ENCODE assay signal across 9 cellular contexts in the genomic region with DNA sequence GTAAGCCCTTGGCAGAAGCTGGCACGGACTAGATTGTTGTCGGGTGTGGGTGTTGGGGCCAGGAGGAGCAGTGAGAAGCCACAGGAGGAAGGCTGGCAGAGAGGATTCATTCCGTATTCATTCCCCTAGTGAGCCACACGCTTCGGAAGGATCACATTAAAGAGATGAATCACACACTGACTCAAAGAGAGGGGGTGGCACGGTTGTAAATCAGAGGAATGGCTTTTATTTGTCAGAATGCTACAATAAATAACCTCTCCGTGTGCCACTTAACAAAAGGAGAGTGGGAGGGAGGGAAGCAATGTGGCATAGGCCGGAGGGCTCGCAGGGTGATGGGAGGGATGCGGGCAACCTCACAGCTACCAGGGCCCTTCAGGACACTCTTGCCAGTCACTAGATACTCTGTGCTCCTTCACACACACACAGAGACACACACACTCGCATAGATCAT.
DNase-seq lines count a peak whose midpoint lies in the region; ATAC-seq, FAIRE-seq and TF ChIP-seq lines count a peak whose summit lies in the region.
"Had no signal": no experiment of that assay in that cellular context is flagged by ENCODE, and none has a peak within 500 bp of the region (broad histone marks: within the 10 kb centered on the region; RNA-seq: fewer than 3 reads in every experiment).

No MANE protein-coding gene starts in this region.

- H3K36me3 ChIP-seq in astrocyte (ENCODE audit: insufficient read depth, low read length) (no peaks in the 10 kb centered on the region), colonic mucosa (no peaks in the 10 kb centered on the region)

- ATAC-seq in naive B cell (ENCODE audit: low read depth in 2 of 2) (no peak), HG03108 (IDR thresholded peaks at IDR 0.05; ENCODE audit: unreplicated experiment) (no peak), GM18909 (IDR thresholded peaks at IDR 0.05; ENCODE audit: poor library complexity, unreplicated experiment) (no peak)

- H3K27ac Mint-ChIP-seq in astrocyte (ENCODE audit: unreplicated experiment) (peak overlapping the region; percentile 27), naive B cell (peak overlapping the region in 4 of 6 donors; percentile 53 to 94 (median 66))

- H3K4me3 Mint-ChIP-seq in astrocyte (ENCODE audit: unreplicated experiment): peak overlapping the region; percentile 17
- H3K4me3 Mint-ChIP-seq in naive B cell: no peak overlapping the region

- no peaks in the 10 kb centered on the region for H4K20me1 ChIP-seq in astrocyte (ENCODE audit: insufficient read depth, low read length)

- H3K36me3 Mint-ChIP-seq in astrocyte (ENCODE audit: low read depth, unreplicated experiment): peaks cover 1% of the 10 kb centered on the region
- H3K36me3 Mint-ChIP-seq in naive B cell: no peaks in the 10 kb centered on the region

- peak; percentile 95 for FAIRE-seq in astrocyte (lab: Jason Lieb, UNC)

- H2AFZ ChIP-seq in astrocyte (ENCODE audit: low read depth, low read length): peak overlapping the region; percentile 53

- peak overlapping the region; percentile 84 for H3K4me2 ChIP-seq in astrocyte (ENCODE audit: low read length)

- no peaks in the 10 kb centered on the region for H3K27me3 ChIP-seq in astrocyte (ENCODE audit: insufficient read depth, low read length)
- H3K27me3 ChIP-seq in colonic mucosa: no peaks in the 10 kb centered on the region

- H3K27me3 Mint-ChIP-seq in astrocyte (ENCODE audit: low read depth, unreplicated experiment): peaks cover 27% of the 10 kb centered on the region
- H3K27me3 Mint-ChIP-seq in naive B cell: no peaks in the 10 kb centered on the region

- H3K4me3 ChIP-seq in astrocyte (ENCODE audit: insufficient read depth, low read depth, low read length) (no peak overlapping the region), colonic mucosa (no peak overlapping the region)

- H3K79me2 ChIP-seq in astrocyte (ENCODE audit: insufficient read depth, low read length): no peaks in the 10 kb centered on the region

- no peaks in the 10 kb centered on the region for H3K9me3 Mint-ChIP-seq in astrocyte (ENCODE audit: unreplicated experiment)
- no peaks in the 10 kb centered on the region for H3K9me3 Mint-ChIP-seq in naive B cell

- H3K4me1 Mint-ChIP-seq in astrocyte (ENCODE audit: low read depth, unreplicated experiment) (peaks cover 15% of the 10 kb centered on the region), naive B cell (peaks cover 6 to 36% (median 28%) of the 10 kb centered on the region in 3 donors)

- DNase-seq in AG08396 (ENCODE audit: low spot score): peak; percentile 70
- DNase-seq in M059J (ENCODE audit: low read depth): peak; percentile 99
- DNase-seq in astrocyte (ENCODE audit: low read depth): peak; percentile 86
- DNase-seq in naive B cell: no peak
- DNase-seq in islet precursor cell: no peak
- no peak for DNase-seq in colonic mucosa
- DNase-seq: NCI-H748 treated with DMSO at 0.1 percent for 48 hours had no signal

- TF ChIP-seq CTCF in astrocyte (IDR thresholded peaks at IDR 0.05; ENCODE audit: insufficient read depth, low read depth, low read length): no peak
- no peak for TF ChIP-seq CTCF in colonic mucosa (IDR thresholded peaks at IDR 0.05)

- H3K27ac ChIP-seq in astrocyte (ENCODE audit: low read depth, low read length) (peak overlapping the region; percentile 80), colonic mucosa (no peak overlapping the region)

- H3K9ac ChIP-seq in astrocyte (ENCODE audit: low read length): peak overlapping the region; percentile 68
- no peak overlapping the region for H3K9ac ChIP-seq in colonic mucosa (ENCODE audit: low read depth in 2 of 2, low read length in 2 of 2)

- H3K9me3 ChIP-seq in astrocyte (ENCODE audit: insufficient read depth, low read depth, low read length): no peaks in the 10 kb centered on the region
- no peaks in the 10 kb centered on the region for H3K9me3 ChIP-seq in colonic mucosa

- H3K4me1 ChIP-seq in astrocyte (ENCODE audit: insufficient read depth, low read length) (peaks cover 14% of the 10 kb centered on the region), colonic mucosa (no peaks in the 10 kb centered on the region)

- intact Hi-C loops in colonic mucosa (cut with DNase I): no loop called here

Comparison
In these comparisons a context has a peak if more than half of its experiments do, and no peak if none do; other contexts are left out.
1. DNase-seq: peak in AG08396 (single experiment), M059J (single experiment) and astrocyte (single experiment); none in naive B cell (single experiment), islet precursor cell (single experiment) and colonic mucosa (single experiment).